In genomic region chr14:94636744-94637412, GRCh38 we compare ENCODE assay signal across 16 cellular contexts. TPM values are rescaled to one million over a fixed set of nuclear protein-coding genes. Genes with fewer than 3 reads are reported as not detected.
A peak's percentile ranks its signal among the peaks of the same experiment; 100 is the strongest.
DNase-seq lines count a peak whose midpoint lies in the region; ATAC-seq and TF ChIP-seq lines count a peak whose summit lies in the region.
"Had no signal": no experiment of that assay in that cellular context is flagged by ENCODE, and none has a peak within 500 bp of the region (broad histone marks: within the 10 kb centered on the region; RNA-seq: fewer than 3 reads in every experiment).

No MANE protein-coding gene starts in this region.

- H3K4me3 ChIP-seq in LNCaP clone FGC (ENCODE audit: low read depth, low read length), result no peak overlapping the region
- H3K4me3 ChIP-seq in cardiac fibroblast (replicated peaks in 1 of 2; ENCODE audit: low read depth in 2 of 2, low read length in 2 of 2), result no peak overlapping the region
- no peak overlapping the region for H3K4me3 ChIP-seq in neural progenitor cell
- H3K4me3 ChIP-seq: sigmoid colon, testis had no signal

- no peaks in the 10 kb centered on the region for H3K27me3 ChIP-seq in neural progenitor cell
- H3K27me3 ChIP-seq: sigmoid colon, testis had no signal

- ATAC-seq in HG03135 (IDR thresholded peaks at IDR 0.05; ENCODE audit: unreplicated experiment), result no peak
- no peak for ATAC-seq in naive thymus-derived CD8-positive, alpha-beta T cell

- H3K27ac Mint-ChIP-seq in neural progenitor cell, result no peak overlapping the region
- H3K27ac Mint-ChIP-seq in naive thymus-derived CD8-positive, alpha-beta T cell, result no peak overlapping the region

- H3F3A ChIP-seq in neural progenitor cell (ENCODE audit: low read depth), result no peaks in the 10 kb centered on the region

- no peak overlapping the region for H3K4me3 Mint-ChIP-seq in neural progenitor cell
- H3K4me3 Mint-ChIP-seq in naive thymus-derived CD8-positive, alpha-beta T cell, result no peak overlapping the region

- no peak overlapping the region for H3K27ac ChIP-seq in neural progenitor cell
- H3K27ac ChIP-seq: sigmoid colon, testis had no signal

- H3K36me3 Mint-ChIP-seq in neural progenitor cell, result no peaks in the 10 kb centered on the region
- no peaks in the 10 kb centered on the region for H3K36me3 Mint-ChIP-seq in naive thymus-derived CD8-positive, alpha-beta T cell

- peak; percentile 8 for DNase-seq in DMS 273 (lab: John Stamatoyannopoulos, UW; ENCODE audit: unreplicated experiment)
- no peak for DNase-seq in DMS 273 treated with DMSO at 0.1 percent for 48 hours (lab: John Stamatoyannopoulos, UW)
- peak; percentile 59 for DNase-seq in LNCaP clone FGC (ENCODE audit: low read depth)
- DNase-seq in cardiac fibroblast (ENCODE audit: low read depth in 2 of 2), result peak; percentile 18 to 56
- peak; percentile 12 for DNase-seq in neural progenitor cell (ENCODE audit: low spot score)
- no peak for DNase-seq in naive thymus-derived CD8-positive, alpha-beta T cell
- no peak for DNase-seq in putamen (ENCODE audit: low spot score)
- DNase-seq: activated CD8-positive, alpha-beta memory T cell treated with anti-CD3 and anti-CD28 coated beads, Interleukin-2, amount 50 U/mL, for 4 hours; amniotic stem cell; NCI-H2029 treated with DMSO at 0.1 percent for 48 hours; T-helper 9 cell; testis had no signal

- no peak overlapping the region for H3K4me2 ChIP-seq in neural progenitor cell

- H3K9ac ChIP-seq in neural progenitor cell, result no peak overlapping the region

- H3K9me3 Mint-ChIP-seq in neural progenitor cell, result no peaks in the 10 kb centered on the region
- H3K9me3 Mint-ChIP-seq in naive thymus-derived CD8-positive, alpha-beta T cell, result no peaks in the 10 kb centered on the region

- H4K20me1 ChIP-seq in neural progenitor cell (ENCODE audit: low read depth), result no peaks in the 10 kb centered on the region

- H3K79me2 ChIP-seq in neural progenitor cell (ENCODE audit: low read depth), result no peaks in the 10 kb centered on the region

- H2AFZ ChIP-seq in neural progenitor cell (replicated peaks), result no peak overlapping the region

- no peaks in the 10 kb centered on the region for H3K4me1 ChIP-seq in neural progenitor cell
- H3K4me1 ChIP-seq: sigmoid colon, testis had no signal

- no peaks in the 10 kb centered on the region for H3K36me3 ChIP-seq in neural progenitor cell
- H3K36me3 ChIP-seq: sigmoid colon had no signal

- no peaks in the 10 kb centered on the region for H3K9me3 ChIP-seq in neural progenitor cell (ENCODE audit: low read depth)
- H3K9me3 ChIP-seq: sigmoid colon, testis had no signal

- POLR2A ChIA-PET in naive thymus-derived CD8-positive, alpha-beta T cell (lab: Charles Lee), result no interaction called here

- TF ChIP-seq CTCF in LNCaP clone FGC (IDR thresholded peaks at IDR 0.05; ENCODE audit: control insufficient read depth, extremely low read depth, insufficient read depth) (peak; percentile 62), cardiac fibroblast (IDR thresholded peaks at IDR 0.05; ENCODE audit: low read depth, low read length) (peak; percentile 41), neural progenitor cell (IDR thresholded peaks at IDR 0.05) (peak; percentile 47)

- H3K4me1 Mint-ChIP-seq in neural progenitor cell, result no peaks in the 10 kb centered on the region
- H3K4me1 Mint-ChIP-seq in naive thymus-derived CD8-positive, alpha-beta T cell, result peaks cover 0 to 3% (median 0%) of the 10 kb centered on the region in 4 donors

- peaks cover 6% of the 10 kb centered on the region for H3K27me3 Mint-ChIP-seq in neural progenitor cell (ENCODE audit: insufficient read depth, low read depth)
- H3K27me3 Mint-ChIP-seq in naive thymus-derived CD8-positive, alpha-beta T cell, result peaks cover 4 to 11% (median 5%) of the 10 kb centered on the region in 5 donors

RNA-seq across cellular contexts. Expression of gene SERPINA3, which starts 24.7 kb away (rescaled TPM):
- total RNA-seq in neural progenitor cell (ENCODE audit: low replicate concordance), result not detected in 2 replicates
- total RNA-seq in naive thymus-derived CD8-positive, alpha-beta T cell, result not detected
- not detected for polyA plus RNA-seq in naive thymus-derived CD8-positive, alpha-beta T cell
- total RNA-seq: A172, Daoy had no signal

RNA-seq across cellular contexts. Expression of gene SERPINA5, which starts 55.7 kb away (rescaled TPM):
- 3.1 and 3.5 TPM in 2 replicates for total RNA-seq in neural progenitor cell (ENCODE audit: low replicate concordance)
- not detected for total RNA-seq in naive thymus-derived CD8-positive, alpha-beta T cell
- polyA plus RNA-seq in naive thymus-derived CD8-positive, alpha-beta T cell, result not detected
- total RNA-seq: A172 had no signal

Comparison
In these comparisons a context has a peak if more than half of its experiments do, and no peak if none do; other contexts are left out.
1. DNase-seq: peak in DMS 273 (single experiment), LNCaP clone FGC (single experiment), cardiac fibroblast (2 of 2) and neural progenitor cell (single experiment); none in DMS 273 treated with DMSO at 0.1 percent for 48 hours (single experiment), naive thymus-derived CD8-positive, alpha-beta T cell (0 of 10) and putamen (single experiment).
2. Peak in every context shown above with its lines, with median percentiles within 50 percentile points of each other: CTCF ChIP-seq.